33 cellular contexts compared by ENCODE assay signal in the genomic region with DNA sequence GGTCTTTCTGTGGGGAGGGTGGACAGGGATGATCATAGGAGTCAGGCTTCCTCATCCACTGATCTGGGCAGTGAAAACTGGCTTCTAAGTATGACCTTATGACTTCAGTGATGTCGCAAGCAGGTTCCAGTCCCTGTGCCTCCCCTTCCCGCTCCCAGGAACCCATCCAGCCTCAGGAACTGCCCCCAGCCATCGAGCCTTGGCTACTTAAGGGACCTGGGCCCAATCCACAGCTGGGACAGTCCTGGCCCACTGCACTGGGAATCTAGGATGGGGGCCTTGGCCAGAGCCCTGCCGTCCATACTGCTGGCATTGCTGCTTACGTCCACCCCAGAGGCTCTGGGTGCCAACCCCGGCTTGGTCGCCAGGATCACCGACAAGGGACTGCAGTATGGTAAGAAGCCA. TPM values are rescaled to one million over a fixed set of nuclear protein-coding genes. Genes with fewer than 3 reads are reported as not detected.
DNase-seq lines count a peak whose midpoint lies in the region; ATAC-seq, FAIRE-seq and TF ChIP-seq lines count a peak whose summit lies in the region.
"Had no signal": no experiment of that assay in that cellular context is flagged by ENCODE, and none has a peak within 500 bp of the region (broad histone marks: within the 10 kb centered on the region; RNA-seq: fewer than 3 reads in every experiment).

A gene with protein sequence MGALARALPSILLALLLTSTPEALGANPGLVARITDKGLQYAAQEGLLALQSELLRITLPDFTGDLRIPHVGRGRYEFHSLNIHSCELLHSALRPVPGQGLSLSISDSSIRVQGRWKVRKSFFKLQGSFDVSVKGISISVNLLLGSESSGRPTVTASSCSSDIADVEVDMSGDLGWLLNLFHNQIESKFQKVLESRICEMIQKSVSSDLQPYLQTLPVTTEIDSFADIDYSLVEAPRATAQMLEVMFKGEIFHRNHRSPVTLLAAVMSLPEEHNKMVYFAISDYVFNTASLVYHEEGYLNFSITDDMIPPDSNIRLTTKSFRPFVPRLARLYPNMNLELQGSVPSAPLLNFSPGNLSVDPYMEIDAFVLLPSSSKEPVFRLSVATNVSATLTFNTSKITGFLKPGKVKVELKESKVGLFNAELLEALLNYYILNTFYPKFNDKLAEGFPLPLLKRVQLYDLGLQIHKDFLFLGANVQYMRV (plus strand): TSS at position 236 of the 405 bp plus-strand sequence. CDS start 35 bp downstream, at position 271.

- 93% methylated on average over 8 of the region's 8 CpGs; no CpG with 5 or more reads in 1 of the 2 experiments for WGBS in H1 (ENCODE audit: extremely low coverage in 1 of 2, insufficient coverage in 1 of 2, insufficient read length in 1 of 2, insufficient replicate concordance in 2 of 2, low coverage in 1 of 2, low lambda C conversion rate in 2 of 2, missing lambda C conversion rate in 1 of 2), 2 experiments
- 81 to 84% methylated on average over 8 of the region's 8 CpGs for WGBS in aorta, 2 donors

- H3K36me3 ChIP-seq in H1 (ENCODE audit: control insufficient read depth in 2 of 4, insufficient read depth in 4 of 4, low read length in 3 of 4), result no peaks in the 10 kb centered on the region
- no peaks in the 10 kb centered on the region for H3K36me3 ChIP-seq in aorta (ENCODE audit: control insufficient read depth in 1 of 2, insufficient read depth in 2 of 2, low read length in 1 of 2)
- H3K36me3 ChIP-seq: HAP-1, prostate gland, SJSA1 had no signal

- no peak for TF ChIP-seq EP300 in H1 (IDR thresholded peaks at IDR 0.05; ENCODE audit: borderline replicate concordance in 1 of 2, low read depth in 2 of 2, low read length in 2 of 2)

- H3K36me3 Mint-ChIP-seq in neural crest cell (ENCODE audit: low read depth), result no peaks in the 10 kb centered on the region
- H3K36me3 Mint-ChIP-seq: T-cell had no signal

- H3K4me1 ChIP-seq in H1 (replicated peaks in 1 of 4; ENCODE audit: control insufficient read depth in 3 of 4, insufficient read depth in 4 of 4, low read length in 3 of 4) (peaks cover 10 to 20% (median 13%) of the 10 kb centered on the region in 4 experiments), aorta (ENCODE audit: control insufficient read depth in 1 of 2, insufficient read depth in 2 of 2, low read length in 2 of 2) (no peaks in the 10 kb centered on the region)
- H3K4me1 ChIP-seq: HAP-1, prostate gland, SJSA1 had no signal

- no peaks in the 10 kb centered on the region for H4K20me1 ChIP-seq in H1 (replicated peaks in 1 of 2; ENCODE audit: control insufficient read depth in 1 of 2, insufficient read depth in 2 of 2, low read length in 2 of 2)

- H4K91ac ChIP-seq in H1 (replicated peaks; ENCODE audit: insufficient read length, low read length), result peak within 1 kb of the TSS; percentile 11

- POLR2A ChIA-PET in H1 (lab: Charles Lee; ENCODE audit: partially characterized antibody), result no interaction called here

- peaks cover 21% of the 10 kb centered on the region for H3K4me1 Mint-ChIP-seq in neural crest cell
- H3K4me1 Mint-ChIP-seq: T-cell had no signal

- intact Hi-C loops in left cardiac atrium (cut with DNase I), result no loop called here
- intact Hi-C loops in left ventricle myocardium superior (cut with micrococcal nuclease), result no loop called here
- intact Hi-C loops in aorta (cut with DNase I), result loop anchor here in 1 of 2 donors (10.0 kb wide), 1 partner anchor 59 kb away; no protein-coding TSS in a partner anchor

- FAIRE-seq in H1 (lab: Jason Lieb, UNC), result no peak
- FAIRE-seq: A204.1, frontal cortex, GM12892 had no signal

- no peak within 1 kb of the TSS for H2BK20ac ChIP-seq in H1 (ENCODE audit: low read length)

- no peaks in the 10 kb centered on the region for H3K9me3 Mint-ChIP-seq in neural crest cell
- H3K9me3 Mint-ChIP-seq: activated T-helper 2 cell treated with anti-CD3 and anti-CD28 coated beads, Interferon-gamma antibody, Interleukin-2, Interleukin-4, amounts not matched to agents 10 μg/mL and 5 μg/mL and 100 μg/mL, durations not matched to agents 14 hours and 24 hours and 36 hours; CD4-positive, alpha-beta T cell; T-cell had no signal

- H4K5ac ChIP-seq in H1 (ENCODE audit: insufficient read length, low read depth, low read length), result no peak within 1 kb of the TSS

- no peak within 1 kb of the TSS; the same call in 1 of the 2 replicates for H2BK12ac ChIP-seq in H1 (ENCODE audit: low read depth, low read length)

- no peak within 1 kb of the TSS for H2BK120ac ChIP-seq in H1 (replicated peaks; ENCODE audit: low read depth, low read length)

- CTCF ChIA-PET in H1 (lab: Charles Lee; ENCODE audit: partially characterized antibody), result interaction anchor here (0.7 to 22.1 kb wide), 7 partner anchors 8 to 173 kb away, joined by 3 to 390 read pairs (median 4); no protein-coding TSS in a partner anchor

- 0 out of 2 replicates have a peak within 1 kb of the TSS, but pooled peaks have one; percentile 7 for H2AFZ ChIP-seq in H1 (ENCODE audit: low read length)

- DNase-seq in left cardiac atrium (peak; percentile 45), left ventricle myocardium superior (no peak), H1 (ENCODE audit: low read depth in 1 of 2, low spot score in 2 of 2) (no peak), neural crest cell (ENCODE audit: low read depth, low spot score) (no peak), aorta (no peak), NCI-H1092 treated with DMSO at 0.1 percent for 48 hours (lab: John Stamatoyannopoulos, UW) (no peak)
- DNase-seq: activated CD4-positive, alpha-beta T cell treated with anti-CD3 and anti-CD28 coated beads for 48 hours; activated naive CD4-positive, alpha-beta T cell treated with anti-CD3 and anti-CD28 coated beads, Interleukin-2, amount 50 U/mL, for 16 hours; activated T-cell treated with anti-CD3 and anti-CD28 coated beads for 4 hours; amniotic stem cell; CD4-positive, alpha-beta T cell; DMS 273 treated with DMSO at 0.1 percent for 48 hours; hypothalamus; KBM-7; NCI-H1417; NCI-H2029; NCI-H510A treated with DMSO at 0.1 percent for 48 hours; nucleus accumbens; RPMI8226; stimulated activated naive CD4-positive, alpha-beta T cell; T-cell had no signal

- H3K23ac ChIP-seq in H1 (ENCODE audit: insufficient read length), result no peak within 1 kb of the TSS

- no peak within 1 kb of the TSS for H2AK5ac ChIP-seq in H1 (ENCODE audit: low read depth, low read length)

- H3K4me3 Mint-ChIP-seq in neural crest cell, result no peak within 1 kb of the TSS
- H3K4me3 Mint-ChIP-seq: CD4-positive, alpha-beta T cell; T-cell had no signal

- H3K56ac ChIP-seq in H1 (replicated peaks; ENCODE audit: insufficient read length, low read depth, low read length), result no peak within 1 kb of the TSS

- H3K23me2 ChIP-seq in H1 (ENCODE audit: low read depth, low read length), result no peaks in the 10 kb centered on the region

- no peak within 1 kb of the TSS for H3K27ac ChIP-seq in H1 (ENCODE audit: low read depth, low read length)
- no peak within 1 kb of the TSS for H3K27ac ChIP-seq in aorta (ENCODE audit: low read depth in 1 of 2, low read length in 2 of 2)
- H3K27ac ChIP-seq: prostate gland, SJSA1 had no signal

- H3K4me2 ChIP-seq in H1 (ENCODE audit: insufficient read depth in 1 of 2, low read depth in 2 of 2, low read length in 2 of 2), result no peak within 1 kb of the TSS

- TF ChIP-seq RAD21 in H1 (IDR thresholded peaks at IDR 0.05 in 1 of 2, conservative IDR thresholded peaks at IDR 0.05 in 1 of 2; ENCODE audit: low read depth in 2 of 2, low read length in 2 of 2), result no peak

- no peak within 1 kb of the TSS for H4K8ac ChIP-seq in H1 (ENCODE audit: extremely low read depth, insufficient read depth, low read length)

- peak within 1 kb of the TSS; percentile 65; the same call in 1 of the 2 replicates for H2BK15ac ChIP-seq in H1 (ENCODE audit: low read length)

- no peaks in the 10 kb centered on the region for H3K79me2 ChIP-seq in H1 (ENCODE audit: control insufficient read depth in 1 of 2, insufficient read depth in 2 of 2, low read length in 2 of 2)

- no peak within 1 kb of the TSS; the same call in 1 of the 2 replicates for H3K18ac ChIP-seq in H1 (ENCODE audit: extremely low read depth, low read length)

- H2BK5ac ChIP-seq in H1 (ENCODE audit: low read depth, low read length), result no peak within 1 kb of the TSS

- no peaks in the 10 kb centered on the region for H3K27me3 Mint-ChIP-seq in neural crest cell (ENCODE audit: low read depth)
- H3K27me3 Mint-ChIP-seq: CD4-positive, alpha-beta T cell had no signal

- peak within 1 kb of the TSS; percentile 15 for H3K4ac ChIP-seq in H1 (replicated peaks; ENCODE audit: insufficient read length, low read depth, low read length)

- TF ChIP-seq POLR2A in H1 (IDR thresholded peaks at IDR 0.05; ENCODE audit: control extremely low read depth in 1 of 2, low read depth in 2 of 2, low read length in 2 of 2), result no peak

- TF ChIP-seq CTCF in H1 (IDR thresholded peaks at IDR 0.05; ENCODE audit: control extremely low read depth in 1 of 3, insufficient read depth in 1 of 3, low read depth in 1 of 3, low read length in 3 of 3) (no peak), neural crest cell (conservative IDR thresholded peaks at IDR 0.05) (no peak)

- H3K27ac Mint-ChIP-seq in neural crest cell (ENCODE audit: unreplicated experiment), result peak within 1 kb of the TSS; percentile 6
- H3K27ac Mint-ChIP-seq: activated T-helper 2 cell treated with anti-CD3 and anti-CD28 coated beads, Interferon-gamma antibody, Interleukin-2, Interleukin-4, amounts not matched to agents 10 μg/mL and 5 μg/mL and 100 μg/mL, durations not matched to agents 14 hours and 24 hours and 36 hours; CD4-positive, alpha-beta T cell; T-cell had no signal

- ATAC-seq in left cardiac atrium (peak in 1 of 2 donors; percentile 56), left ventricle myocardium superior (no peak), aorta (ENCODE audit: low FRiP score) (peak; percentile 37), GM18858 (IDR thresholded peaks at IDR 0.05; ENCODE audit: unreplicated experiment) (no peak), HG03175 (IDR thresholded peaks at IDR 0.05; ENCODE audit: unreplicated experiment) (no peak)
- ATAC-seq: T-cell had no signal

- no peaks in the 10 kb centered on the region for H3K9me3 ChIP-seq in H1 (ENCODE audit: insufficient read depth in 2 of 2, low read depth in 1 of 2, low read length in 1 of 2)
- no peaks in the 10 kb centered on the region for H3K9me3 ChIP-seq in aorta (ENCODE audit: control insufficient read depth, low read length)
- H3K9me3 ChIP-seq: HAP-1, prostate gland, SJSA1 had no signal

- H3K27me3 ChIP-seq in H1 (replicated peaks in 1 of 4; ENCODE audit: control insufficient read depth in 3 of 4, extremely low read depth in 1 of 4, insufficient read depth in 3 of 4, low read length in 3 of 4) (no peaks in the 10 kb centered on the region), aorta (ENCODE audit: control insufficient read depth in 1 of 2, insufficient read depth in 2 of 2, low read length in 1 of 2) (no peaks in the 10 kb centered on the region)
- H3K27me3 ChIP-seq: SJSA1 had no signal

- no peaks in the 10 kb centered on the region for H3K79me1 ChIP-seq in H1 (ENCODE audit: low read depth, low read length)

- H3K9ac ChIP-seq in H1 (replicated peaks in 1 of 4; ENCODE audit: extremely low read depth in 1 of 4, low read depth in 3 of 4, low read length in 3 of 4), result no peak within 1 kb of the TSS

- H3K14ac ChIP-seq in H1 (ENCODE audit: insufficient read length), result no peak within 1 kb of the TSS

- H3K4me3 ChIP-seq in H1 (ENCODE audit: extremely low read depth in 1 of 4, insufficient read depth in 2 of 4, low read depth in 3 of 4, low read length in 4 of 4) (no peak within 1 kb of the TSS), aorta (ENCODE audit: low read length in 2 of 2) (no peak within 1 kb of the TSS)
- H3K4me3 ChIP-seq: HAP-1, prostate gland, SJSA1, skin epidermis had no signal

RNA-seq across cellular contexts. Expression of the gene that starts here (rescaled TPM):
- 10 to 100 TPM in 1 of 2 donors, 1 to 10 TPM in 1; 9.0 to 14.5 TPM for total RNA-seq in left cardiac atrium
- total RNA-seq in left ventricle myocardium superior, result 0.25 TPM
- total RNA-seq in H1 (2021; fragmentation: NEBNext Ultra II Directional; extraction: Animal tissue kit (Norgen Biotek cat#: 25700)), result 0.48 and 0.63 TPM in 2 replicates
- 0.44 and 0.60 TPM in 2 replicates for polyA plus RNA-seq in H1 (2011; rRNA removed)
- 0.37 TPM for polyA plus RNA-seq in H1 (2011; cell fraction: cytosol; rRNA removed)
- polyA plus RNA-seq in H1 (2011; cell fraction: nucleus; rRNA removed), result 0.61 TPM
- 0.35 to 0.69 TPM (median 0.57 TPM) in 4 replicates for polyA plus RNA-seq in H1 (2012, experiment 1 of 2)
- 0.29 TPM for polyA plus RNA-seq in H1 (2012, experiment 2 of 2)
- 0.28 TPM for polyA plus RNA-seq in H1 (2013, experiment 1 of 2)
- 0.33 TPM for polyA plus RNA-seq in H1 (2013, experiment 2 of 2)
- 0.37 and 1.2 TPM in 2 replicates for polyA minus RNA-seq in H1 (2011; rRNA and poly(A)+ RNA removed)
- polyA minus RNA-seq in H1 (2011; cell fraction: cytosol; rRNA and poly(A)+ RNA removed), result not detected
- 0.40 TPM for polyA minus RNA-seq in H1 (2011; cell fraction: nucleus; rRNA and poly(A)+ RNA removed)
- total RNA-seq in neural crest cell, result not detected in 2 replicates
- 1 to 10 TPM; 2.7 to 7.8 TPM for total RNA-seq in aorta
- polyA plus RNA-seq in aorta, result under 1 TPM; 0.20 to 0.25 TPM
- total RNA-seq: activated T-helper 2 cell treated with anti-CD3 and anti-CD28 coated beads, Interferon-gamma antibody, Interleukin-2, Interleukin-4, amounts not matched to agents 10 μg/mL and 5 μg/mL and 100 μg/mL, durations not matched to agents 14 hours and 24 hours and 36 hours; CD4-positive, alpha-beta T cell; chondrocyte; frontal cortex; SJSA1; temporal lobe had no signal
